Comparison of ENCODE assay signal across 24 cellular contexts in the genomic region with DNA sequence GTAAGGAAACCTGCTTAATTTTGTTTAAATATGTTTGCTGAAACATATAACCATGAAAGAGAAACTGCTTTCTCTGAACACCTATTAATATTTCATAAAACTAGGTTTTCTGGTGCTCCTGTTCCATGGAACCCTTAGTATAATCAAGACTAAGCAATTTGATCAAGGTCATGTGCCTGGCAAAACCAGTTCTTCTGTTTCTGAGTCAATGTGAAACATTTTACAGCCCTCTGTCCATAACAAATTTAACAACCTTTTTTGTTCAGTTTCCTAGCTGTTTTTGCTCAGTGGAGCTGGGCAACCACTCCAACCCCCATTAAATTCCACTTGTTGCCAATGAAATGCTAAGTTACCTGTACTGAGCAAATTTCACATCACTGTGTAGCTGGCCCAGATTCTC.
"Had no signal": no experiment of that assay in that cellular context is flagged by ENCODE, and none has a peak within 500 bp of the region (broad histone marks: within the 10 kb centered on the region; RNA-seq: fewer than 3 reads in every experiment).

No MANE protein-coding gene starts in this region.

- H3K9me3 ChIP-seq: gastroesophageal sphincter, spleen, vagina had no signal

- H3K4me3 Mint-ChIP-seq: activated CD4-positive, alpha-beta T cell treated with anti-CD3 and anti-CD28 coated beads for 36 hours; activated CD8-positive, alpha-beta T cell treated with anti-CD3 and anti-CD28 coated beads, Interleukin-2, amount 10 ng/mL, durations not matched to agents 7 days and 5 days; activated naive CD8-positive, alpha-beta T cell; effector memory CD8-positive, alpha-beta T cell; naive B cell; nephron progenitor cell; T-helper 2 cell treated with Interferon-gamma antibody and Interleukin-4, amounts not matched to agents 5 μg/mL and 100 μg/mL, for 36 hours had no signal

- H3K9me3 Mint-ChIP-seq: effector memory CD8-positive, alpha-beta T cell; nephron progenitor cell; T-helper 2 cell treated with Interferon-gamma antibody and Interleukin-4, amounts not matched to agents 5 μg/mL and 100 μg/mL, for 36 hours had no signal

- H3K4me3 ChIP-seq: gastroesophageal sphincter, hepatocyte, spleen, vagina had no signal

- H3K4me1 ChIP-seq: gastroesophageal sphincter, parathyroid adenoma, spleen, vagina had no signal

- H3K36me3 ChIP-seq: gastroesophageal sphincter, spleen, vagina had no signal

- H3K36me3 Mint-ChIP-seq: activated naive CD8-positive, alpha-beta T cell; naive B cell had no signal

- ATAC-seq: activated CD4-positive, alpha-beta T cell treated with anti-CD3 and anti-CD28 coated beads for 36 hours; activated CD8-positive, alpha-beta T cell treated with anti-CD3 and anti-CD28 coated beads, Interleukin-2, amount 10 ng/mL, durations not matched to agents 7 days and 5 days; effector memory CD8-positive, alpha-beta T cell; gastroesophageal sphincter; left cardiac atrium; right cardiac atrium had no signal

- H3K4me1 Mint-ChIP-seq: naive B cell, nephron progenitor cell had no signal

- H3K27ac Mint-ChIP-seq: activated CD4-positive, alpha-beta T cell treated with anti-CD3 and anti-CD28 coated beads for 36 hours; activated CD8-positive, alpha-beta T cell treated with anti-CD3 and anti-CD28 coated beads, Interleukin-2, amount 10 ng/mL, durations not matched to agents 7 days and 5 days; activated naive CD8-positive, alpha-beta T cell; effector memory CD8-positive, alpha-beta T cell; naive B cell; nephron progenitor cell; T-helper 2 cell treated with Interferon-gamma antibody and Interleukin-4, amounts not matched to agents 5 μg/mL and 100 μg/mL, for 36 hours had no signal

- DNase-seq: activated CD4-positive, alpha-beta T cell treated with anti-CD3 and anti-CD28 coated beads for 36 hours; activated CD4-positive, CD25-positive, alpha-beta regulatory T cell; activated CD8-positive, alpha-beta T cell treated with anti-CD3 and anti-CD28 coated beads, Interleukin-2, amount 10 ng/mL, durations not matched to agents 7 days and 5 days; activated effector memory CD4-positive, alpha-beta T cell treated with Interleukin-2 at 50 U/mL for 16 hours; activated naive CD4-positive, alpha-beta T cell treated with Interleukin-2 at 50 U/mL for 16 hours; activated T-cell treated with anti-CD3 and anti-CD28 coated beads for 4 hours; anterior cingulate cortex; cortex of kidney; effector memory CD8-positive, alpha-beta T cell; left cardiac atrium; mammary epithelial cell; naive B cell; nephron progenitor cell; right cardiac atrium; spleen; stimulated activated naive CD4-positive, alpha-beta T cell treated with Interleukin-2 at 50 U/mL for 16 hours; T-helper 1 cell; trophoblast cell had no signal

- H3K27ac ChIP-seq: gastroesophageal sphincter, hepatocyte, parathyroid adenoma, spleen, vagina had no signal
